ENCODE assay signal across 7 cellular contexts in genomic region chr13:99425485-99426341, GRCh38.
DNase-seq lines count a peak whose midpoint lies in the region; ATAC-seq and TF ChIP-seq lines count a peak whose summit lies in the region.

No MANE protein-coding gene starts in this region.

- TF ChIP-seq CTCF in coronary artery (IDR thresholded peaks at IDR 0.05) (no peak), ovary (IDR thresholded peaks at IDR 0.05) (no peak)

- DNase-seq in SIG-M5 (lab: John Stamatoyannopoulos, UW) (peak; percentile 5), coronary artery (ENCODE audit: low spot score) (peak; percentile 66), ovary (no peak), DMS114 treated with DMSO at 0.1 percent for 48 hours (lab: John Stamatoyannopoulos, UW; ENCODE audit: unreplicated experiment) (no peak), DMS153 treated with DMSO at 0.1 percent for 48 hours (lab: John Stamatoyannopoulos, UW; ENCODE audit: unreplicated experiment) (no peak)

- H3K27me3 ChIP-seq in ovary = no peaks in the 10 kb centered on the region

- H3K4me1 ChIP-seq in ovary (ENCODE audit: insufficient read depth) = no peaks in the 10 kb centered on the region

- 72 to 80% (median 72%) methylated on average over 18 of the region's 18 CpGs for WGBS in ovary, 3 donors

- H3K9me3 ChIP-seq in ovary = no peaks in the 10 kb centered on the region

- H3K27ac ChIP-seq in coronary artery (no peak overlapping the region), ovary (no peak overlapping the region)

- no peak for TF ChIP-seq EP300 in ovary (IDR thresholded peaks at IDR 0.05)

- ATAC-seq in HG02938 (IDR thresholded peaks at IDR 0.05; ENCODE audit: unreplicated experiment) = peak; percentile 41

- intact Hi-C loops in ovary (cut with DNase I) = loop anchor here in 1 of 4 donors (5.0 kb wide), 1 partner anchor 153 kb away; no protein-coding TSS in a partner anchor

- no peak overlapping the region for H3K4me3 ChIP-seq in coronary artery
- no peak overlapping the region for H3K4me3 ChIP-seq in ovary

- H3K36me3 ChIP-seq in ovary = no peaks in the 10 kb centered on the region

- TF ChIP-seq POLR2A in GM19193 (IDR thresholded peaks at IDR 0.05; ENCODE audit: extremely low read depth, insufficient read depth, insufficient read length) = peak; percentile 42
- no peak for TF ChIP-seq POLR2A in ovary (IDR thresholded peaks at IDR 0.05)

Comparison
In these comparisons a context has a peak if more than half of its experiments do, and no peak if none do; other contexts are left out.
1. DNase-seq: peak in SIG-M5 (single experiment) and coronary artery (single experiment); none in ovary (0 of 5), DMS114 treated with DMSO at 0.1 percent for 48 hours (single experiment) and DMS153 treated with DMSO at 0.1 percent for 48 hours (single experiment).